Comparison of ENCODE assay signal across 6 cellular contexts in genomic region chr16:11150190-11150589, GRCh38.
"Had no signal": no experiment of that assay in that cellular context is flagged by ENCODE, and none has a peak within 500 bp of the region (broad histone marks: within the 10 kb centered on the region; RNA-seq: fewer than 3 reads in every experiment).

No MANE protein-coding gene starts in this region.

- H3K4me3 ChIP-seq: GM23338, HAP-1 had no signal

- ATAC-seq: GM23338, HCT116 had no signal

- H3K9me3 ChIP-seq: HAP-1 had no signal

- H3K4me2 ChIP-seq: GM23338 had no signal

- H2AFZ ChIP-seq: GM23338 had no signal

- H3K4me1 ChIP-seq: HAP-1 had no signal

- DNase-seq: H7, KG1 had no signal

- H3K36me3 ChIP-seq: HAP-1 had no signal

- FAIRE-seq: HTR-8/SVneo had no signal
